26 cellular contexts compared by ENCODE assay signal in genomic region chr14:35956376-35957000, GRCh38.
"Had no signal": no experiment of that assay in that cellular context is flagged by ENCODE, and none has a peak within 500 bp of the region (broad histone marks: within the 10 kb centered on the region; RNA-seq: fewer than 3 reads in every experiment).

No MANE protein-coding gene starts in this region.

- H3K36me3 ChIP-seq: breast epithelium had no signal

- H3K27ac Mint-ChIP-seq: activated CD8-positive, alpha-beta T cell treated with anti-CD3 and anti-CD28 coated beads, Interleukin-2, amount 10 ng/mL, durations not matched to agents 7 days and 5 days; activated naive CD4-positive, alpha-beta T cell treated with anti-CD3 and anti-CD28 coated beads, Interleukin-2, amount 50 U/mL, for 24 hours; activated T-helper 1 cell treated with anti-CD3 and anti-CD28 coated beads, Interleukin-12 subunit alpha, Interleukin-12 subunit beta, Interleukin-2, Interleukin-4 antibody, amounts not matched to agents 30 ng/mL and 10 ng/mL and 1 ng/mL, durations not matched to agents 14 hours and 24 hours and 36 hours; T-helper 17 cell; WTC11 had no signal

- H3K9me3 ChIP-seq: breast epithelium had no signal

- H3K36me3 Mint-ChIP-seq: activated naive CD4-positive, alpha-beta T cell treated with anti-CD3 and anti-CD28 coated beads, Interleukin-2, amount 50 U/mL, for 24 hours; WTC11 had no signal

- H3K4me1 Mint-ChIP-seq: activated naive CD4-positive, alpha-beta T cell treated with anti-CD3 and anti-CD28 coated beads, Interleukin-2, amount 50 U/mL, for 24 hours; T-helper 17 cell had no signal

- H3K27me3 ChIP-seq: breast epithelium had no signal

- H3K4me3 Mint-ChIP-seq: activated CD8-positive, alpha-beta T cell treated with anti-CD3 and anti-CD28 coated beads, Interleukin-2, amount 10 ng/mL, durations not matched to agents 7 days and 5 days; activated naive CD4-positive, alpha-beta T cell treated with anti-CD3 and anti-CD28 coated beads, Interleukin-2, amount 50 U/mL, for 24 hours; activated T-helper 1 cell treated with anti-CD3 and anti-CD28 coated beads, Interleukin-12 subunit alpha, Interleukin-12 subunit beta, Interleukin-2, Interleukin-4 antibody, amounts not matched to agents 30 ng/mL and 10 ng/mL and 1 ng/mL, durations not matched to agents 14 hours and 24 hours and 36 hours; T-helper 17 cell; WTC11 had no signal

- ATAC-seq: activated CD8-positive, alpha-beta T cell treated with anti-CD3 and anti-CD28 coated beads, Interleukin-2, amount 10 ng/mL, durations not matched to agents 7 days and 5 days; PC-3; T-helper 17 cell; WTC11 had no signal

- DNase-seq: activated CD4-positive, alpha-beta T cell treated with anti-CD3 and anti-CD28 coated beads for 48 hours; activated CD4-positive, alpha-beta T cell treated with anti-CD3 and anti-CD28 coated beads, Interleukin-2, amount 50 U/mL, for 4 hours; activated CD4-positive, CD25-positive, alpha-beta regulatory T cell treated with anti-CD3 and anti-CD28 coated beads, Interleukin-2, amount 50 U/mL, for 72 hours; activated CD8-positive, alpha-beta memory T cell treated with anti-CD3 and anti-CD28 coated beads, Interleukin-2, amount 50 U/mL, for 48 hours; activated CD8-positive, alpha-beta T cell treated with anti-CD3 and anti-CD28 coated beads, Interleukin-2, amount 10 ng/mL, durations not matched to agents 7 days and 5 days; activated effector memory CD4-positive, alpha-beta T cell treated with Interleukin-2 at 50 U/mL for 16 hours; activated naive CD4-positive, alpha-beta T cell; activated T-cell treated with anti-CD3 and anti-CD28 coated beads, Interleukin-2, amount 50 U/mL, for 1 hour; aorta; central memory CD4-positive, alpha-beta T cell; KG1; NCI-H1092; NCI-H1417 treated with DMSO at 0.1 percent for 48 hours; NCI-H1694 treated with DMSO at 0.1 percent for 48 hours; NCI-H2029 treated with DMSO at 0.1 percent for 48 hours; NCI-H446; NCI-H524 treated with DMSO at 0.1 percent for 48 hours; NCI-H774; PC-3; SHP77 treated with DMSO at 0.1 percent for 48 hours; T-helper 17 cell; T-helper 9 cell had no signal

- H3K9me3 Mint-ChIP-seq: activated naive CD4-positive, alpha-beta T cell treated with anti-CD3 and anti-CD28 coated beads, Interleukin-2, amount 50 U/mL, for 24 hours; activated T-helper 1 cell treated with anti-CD3 and anti-CD28 coated beads, Interleukin-12 subunit alpha, Interleukin-12 subunit beta, Interleukin-2, Interleukin-4 antibody, amounts not matched to agents 30 ng/mL and 10 ng/mL and 1 ng/mL, durations not matched to agents 14 hours and 24 hours and 36 hours; WTC11 had no signal

- H3K4me1 ChIP-seq: breast epithelium had no signal

- H3K4me3 ChIP-seq: breast epithelium had no signal

- H3K27ac ChIP-seq: breast epithelium had no signal
